ENCODE assay signal across 23 cellular contexts in genomic region chr2:168243061-168243460, GRCh38. TPM values are rescaled to one million over a fixed set of nuclear protein-coding genes. Genes with fewer than 3 reads are reported as not detected.
DNase-seq lines count a peak whose midpoint lies in the region; ATAC-seq and TF ChIP-seq lines count a peak whose summit lies in the region.
"Had no signal": no experiment of that assay in that cellular context is flagged by ENCODE, and none has a peak within 500 bp of the region (broad histone marks: within the 10 kb centered on the region; RNA-seq: fewer than 3 reads in every experiment).

No MANE protein-coding gene starts in this region.

- no peak overlapping the region for H2AFZ ChIP-seq in OCI-LY7 (ENCODE audit: low read length)
- H2AFZ ChIP-seq: parathyroid adenoma had no signal

- H3K4me1 Mint-ChIP-seq in CD8-positive, alpha-beta memory T cell, result peaks cover 36 to 41% (median 41%) of the 10 kb centered on the region in 3 donors

- CTCF ChIA-PET in CD8-positive, alpha-beta memory T cell (lab: Charles Lee), result no interaction called here
- CTCF ChIA-PET in OCI-LY7 (lab: Charles Lee; ENCODE audit: unreplicated experiment), result no interaction called here
- CTCF ChIA-PET in GM10248 (lab: Yijun Ruan, JAX), result no interaction called here

- H3K36me3 Mint-ChIP-seq in CD8-positive, alpha-beta memory T cell, result peaks cover 0 to 4% (median 0%) of the 10 kb centered on the region in 3 donors
- H3K36me3 Mint-ChIP-seq: naive B cell had no signal

- peak; percentile 28 for DNase-seq in NCI-H2171 treated with DMSO at 0.1 percent for 48 hours (lab: John Stamatoyannopoulos, UW)
- DNase-seq in NCI-H2171 (lab: John Stamatoyannopoulos, UW), result no peak
- no peak for DNase-seq in CD8-positive, alpha-beta memory T cell
- DNase-seq in OCI-LY7 (ENCODE audit: low spot score), result no peak
- DNase-seq in GM10248 (ENCODE audit: extremely low spot score), result no peak
- no peak for DNase-seq in left colon
- DNase-seq: activated CD4-positive, alpha-beta T cell treated with anti-CD3 and anti-CD28 coated beads, Interleukin-2, amount 50 U/mL, for 48 hours; activated naive CD8-positive, alpha-beta T cell treated with anti-CD3 and anti-CD28 coated beads, Interleukin-2, amount 50 U/mL, for 24 hours; activated T-cell treated with anti-CD3 and anti-CD28 coated beads, Interleukin-2, amount 50 U/mL, for 1 hour; endodermal cell; GOT3; KG1; mesenchymal stem cell; naive B cell; NCI-H1930; NCI-H524 treated with DMSO at 0.1 percent for 48 hours; SIG-M5; sigmoid colon had no signal

- no peak overlapping the region for H3K4me3 ChIP-seq in CD8-positive, alpha-beta memory T cell (ENCODE audit: low read length)
- H3K4me3 ChIP-seq in OCI-LY7 (ENCODE audit: low read depth, low read length, poor library complexity, severe bottlenecking), result no peak overlapping the region
- peak overlapping the region; percentile 14 for H3K4me3 ChIP-seq in mucosa of stomach (ENCODE audit: low read length)
- H3K4me3 ChIP-seq: coronary artery, sigmoid colon had no signal

- H3K9me3 ChIP-seq in CD8-positive, alpha-beta memory T cell (ENCODE audit: low read length), result no peaks in the 10 kb centered on the region
- H3K9me3 ChIP-seq in OCI-LY7 (ENCODE audit: low read length), result 0 out of 2 replicates have a peak, but pooled peaks cover 5% of the 10 kb centered on the region
- H3K9me3 ChIP-seq in mucosa of stomach (ENCODE audit: control insufficient read depth, low read length), result no peaks in the 10 kb centered on the region
- H3K9me3 ChIP-seq: sigmoid colon had no signal

- no peaks in the 10 kb centered on the region for H3K36me3 ChIP-seq in CD8-positive, alpha-beta memory T cell (ENCODE audit: insufficient read depth, low read length)
- H3K36me3 ChIP-seq in OCI-LY7 (ENCODE audit: insufficient read depth, low read length) (peaks cover 3% of the 10 kb centered on the region; the same call in 1 of the 2 replicates), mucosa of stomach (ENCODE audit: control insufficient read depth, insufficient read depth, low read length) (no peaks in the 10 kb centered on the region)
- H3K36me3 ChIP-seq: sigmoid colon had no signal

- H3K4me1 ChIP-seq in CD8-positive, alpha-beta memory T cell (ENCODE audit: insufficient read depth, low read length), result peaks cover 65% of the 10 kb centered on the region
- H3K4me1 ChIP-seq in OCI-LY7 (ENCODE audit: insufficient read depth, low read length, poor library complexity, severe bottlenecking) (peaks cover 27% of the 10 kb centered on the region), mucosa of stomach (ENCODE audit: control insufficient read depth, insufficient read depth, low read length) (peaks cover 62% of the 10 kb centered on the region)

- peak overlapping the region in 4 of 7 donors; percentile 10 to 78 (median 44) for H3K4me3 Mint-ChIP-seq in CD8-positive, alpha-beta memory T cell
- H3K4me3 Mint-ChIP-seq: activated naive CD8-positive, alpha-beta T cell treated with anti-CD3 and anti-CD28 coated beads, Interleukin-2, amount 50 U/mL, for 24 hours; CD14-positive monocyte; endodermal cell had no signal

- H3K27ac ChIP-seq in CD8-positive, alpha-beta memory T cell (ENCODE audit: low read depth, low read length), result no peak overlapping the region
- H3K27ac ChIP-seq in OCI-LY7 (ENCODE audit: low read depth, low read length, poor library complexity, severe bottlenecking), result no peak overlapping the region
- H3K27ac ChIP-seq: coronary artery, parathyroid adenoma had no signal

- H3K27me3 ChIP-seq in CD8-positive, alpha-beta memory T cell (ENCODE audit: insufficient read depth, low read length, poor library complexity, severe bottlenecking), result no peaks in the 10 kb centered on the region
- no peaks in the 10 kb centered on the region for H3K27me3 ChIP-seq in mucosa of stomach (ENCODE audit: control insufficient read depth, insufficient read depth, low read length)
- H3K27me3 ChIP-seq: sigmoid colon had no signal

- POLR2A ChIA-PET in CD8-positive, alpha-beta memory T cell (lab: Charles Lee), result no interaction called here
- POLR2A ChIA-PET in OCI-LY7 (lab: Charles Lee), result no interaction called here
- POLR2A ChIA-PET in GM10248 (lab: Yijun Ruan, JAX), result no interaction called here

- no peak for ATAC-seq in left colon
- ATAC-seq in HG03442 (IDR thresholded peaks at IDR 0.05; ENCODE audit: unreplicated experiment), result no peak
- ATAC-seq: activated naive CD8-positive, alpha-beta T cell treated with anti-CD3 and anti-CD28 coated beads, Interleukin-2, amount 50 U/mL, for 24 hours had no signal

- TF ChIP-seq CTCF in OCI-LY7 (conservative IDR thresholded peaks at IDR 0.05; ENCODE audit: low read length) (no peak), GM10248 (IDR thresholded peaks at IDR 0.05; ENCODE audit: control extremely low read depth, extremely low read depth, low read depth, missing control alignments) (no peak)

- peaks cover 0 to 4% of the 10 kb centered on the region in 2 donors for H3K27me3 Mint-ChIP-seq in CD8-positive, alpha-beta memory T cell
- H3K27me3 Mint-ChIP-seq: activated naive CD8-positive, alpha-beta T cell treated with anti-CD3 and anti-CD28 coated beads, Interleukin-2, amount 50 U/mL, for 24 hours; naive B cell had no signal

- H3K79me2 ChIP-seq in OCI-LY7 (ENCODE audit: insufficient read depth, low read depth, low read length), result peaks cover 38% of the 10 kb centered on the region

- H3K4me2 ChIP-seq in OCI-LY7 (ENCODE audit: low read length), result peak overlapping the region; percentile 96; the same call in 1 of the 2 replicates

- H3K9me2 ChIP-seq in OCI-LY7 (ENCODE audit: insufficient read depth, low read length), result no peaks in the 10 kb centered on the region

- peak overlapping the region in 4 of 8 donors; percentile 6 to 97 (median 93) for H3K27ac Mint-ChIP-seq in CD8-positive, alpha-beta memory T cell
- H3K27ac Mint-ChIP-seq: activated naive CD8-positive, alpha-beta T cell treated with anti-CD3 and anti-CD28 coated beads, Interleukin-2, amount 50 U/mL, for 24 hours; CD14-positive monocyte; endodermal cell; naive B cell had no signal

- BruUV-seq in OCI-LY7 (replicated peaks; lab: Mats Ljungman, UMichigan), result no TSS peak

- H4K20me1 ChIP-seq in OCI-LY7 (ENCODE audit: insufficient read depth, low read length), result peaks cover 20% of the 10 kb centered on the region

- no peaks in the 10 kb centered on the region for H3K9me3 Mint-ChIP-seq in CD8-positive, alpha-beta memory T cell
- H3K9me3 Mint-ChIP-seq: activated naive CD8-positive, alpha-beta T cell treated with anti-CD3 and anti-CD28 coated beads, Interleukin-2, amount 50 U/mL, for 24 hours; CD14-positive monocyte; endodermal cell; naive B cell had no signal

- peak overlapping the region; percentile 97 for H3K9ac ChIP-seq in mucosa of stomach (ENCODE audit: low read length)
- H3K9ac ChIP-seq: parathyroid adenoma had no signal

- intact Hi-C loops in OCI-LY7 (cut with micrococcal nuclease; ENCODE audit: unreplicated experiment), result loop anchor here (10.0 kb wide), 4 partner anchors 198 to 1452 kb away; partner anchors contain the start of genes CFAP210, PHOSPHO2, PPIG and SPC25
- intact Hi-C loops in left colon (cut with DNase I, micrococcal nuclease), result no loop called here

RNA-seq across cellular contexts. Expression of gene STK39, which starts 4.3 kb away (rescaled TPM):
- 10 to 100 TPM; 25.7 to 28.3 TPM for total RNA-seq in CD8-positive, alpha-beta memory T cell
- 11.2 TPM for polyA plus RNA-seq in CD8-positive, alpha-beta memory T cell
- 17.7 and 18.2 TPM in 2 replicates for total RNA-seq in OCI-LY7 (2014; rRNA removed; shearing (Covaris generic))
- total RNA-seq in OCI-LY7 (2022), result 38.7 and 41.1 TPM in 2 replicates
- 10 to 100 TPM; 50.4 to 53.2 TPM for total RNA-seq in left colon
